Comparison of ENCODE assay signal across 8 cellular contexts in the genomic region with DNA sequence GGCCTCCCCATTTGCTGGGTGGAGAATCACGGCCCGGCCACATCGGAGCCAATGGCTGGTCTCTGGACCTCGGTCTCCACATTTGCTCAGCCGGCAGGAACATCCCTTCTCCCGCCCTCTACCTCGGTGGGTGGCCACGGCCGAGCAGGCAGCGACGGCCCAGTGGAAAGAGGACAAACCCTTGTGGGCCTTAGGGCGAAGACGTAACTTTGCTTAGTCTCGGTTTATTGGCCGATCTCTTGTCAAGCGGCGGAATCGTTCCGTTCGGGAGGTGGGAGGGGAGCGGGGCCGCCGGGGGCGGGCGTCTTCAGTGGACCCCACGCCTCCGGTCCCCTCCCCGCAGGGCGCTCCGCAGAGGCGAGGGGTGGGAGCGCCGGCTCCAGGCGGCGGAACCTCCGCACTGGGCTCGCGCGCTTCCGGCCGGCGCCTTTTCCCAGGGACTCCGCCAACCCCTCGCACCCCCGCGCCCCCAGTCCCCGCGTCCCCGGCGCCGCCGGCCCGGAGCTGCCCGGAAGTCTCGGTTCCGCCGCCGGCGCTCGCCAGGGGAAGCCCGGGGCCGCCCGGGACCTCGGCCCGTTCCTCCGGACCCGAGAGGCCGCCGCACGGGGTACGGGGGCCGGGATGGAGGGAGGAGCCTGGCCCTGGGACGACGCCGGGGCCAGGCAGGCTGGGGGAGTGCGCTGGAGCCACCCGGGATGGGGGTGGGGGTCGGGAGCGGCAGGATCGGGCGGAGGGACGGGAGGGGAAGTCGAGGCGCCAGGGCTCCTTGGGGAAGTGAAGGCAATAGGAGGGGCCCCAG. TPM values are rescaled to one million over a fixed set of nuclear protein-coding genes. Genes with fewer than 3 reads are reported as not detected.
DNase-seq lines count a peak whose midpoint lies in the region; ATAC-seq and TF ChIP-seq lines count a peak whose summit lies in the region.

A gene with protein sequence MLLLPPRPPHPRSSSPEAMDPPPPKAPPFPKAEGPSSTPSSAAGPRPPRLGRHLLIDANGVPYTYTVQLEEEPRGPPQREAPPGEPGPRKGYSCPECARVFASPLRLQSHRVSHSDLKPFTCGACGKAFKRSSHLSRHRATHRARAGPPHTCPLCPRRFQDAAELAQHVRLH (plus strand): TSS at position 426 of the 799 bp plus-strand sequence. CDS start 1,507 bp downstream, outside the sequence.

- no peak for TF ChIP-seq RAD21 in IMR-90 (IDR thresholded peaks at IDR 0.05; ENCODE audit: low read length)

- H3K4ac ChIP-seq in IMR-90 (ENCODE audit: low read depth, low read length) = peak within 1 kb of the TSS; percentile 97
- H3K4ac ChIP-seq in trophoblast cell (ENCODE audit: low read depth, low read length) = peak within 1 kb of the TSS; percentile 83

- H2BK120ac ChIP-seq in IMR-90 (ENCODE audit: low read depth, low read length) (peak within 1 kb of the TSS; percentile 28; the same call in 1 of the 2 replicates), trophoblast cell (ENCODE audit: insufficient read depth, low read length, poor library complexity) (peak within 1 kb of the TSS; percentile 74)

- H3K27me3 ChIP-seq in IMR-90 (ENCODE audit: control insufficient read depth, insufficient read depth, low read length) (no peaks in the 10 kb centered on the region), trophoblast cell (ENCODE audit: insufficient read depth, low read length) (no peaks in the 10 kb centered on the region)

- H3K79me1 ChIP-seq in IMR-90 (ENCODE audit: low read depth in 1 of 2, low read length in 2 of 2) = peaks cover 31 to 85% of the 10 kb centered on the region in 2 experiments
- H3K79me1 ChIP-seq in trophoblast cell (ENCODE audit: low read length) = peaks cover 20% of the 10 kb centered on the region

- peak; percentile 64 to 81 for DNase-seq in NCI-H2081 (lab: John Stamatoyannopoulos, UW)
- DNase-seq in NCI-H2081 treated with DMSO at 0.1 percent for 48 hours (lab: John Stamatoyannopoulos, UW) = no peak
- DNase-seq in IMR-90 = peak; percentile 78
- DNase-seq in SW480 (ENCODE audit: low spot score) = peak; percentile 71
- peak in 50 of 58 donors; percentile 27 to 86 (median 67) for DNase-seq in anterior cingulate cortex (lab: John Stamatoyannopoulos, UW)
- peak; percentile 80 for DNase-seq in left cardiac atrium
- DNase-seq in trophoblast cell = peak in 1 of 2 donors; percentile 61
- DNase-seq in 8988T = no peak

- H2BK5ac ChIP-seq in IMR-90 (ENCODE audit: low read depth, low read length, poor library complexity, severe bottlenecking) (peak within 1 kb of the TSS; percentile 69), trophoblast cell (ENCODE audit: low read depth, low read length, poor library complexity) (peak within 1 kb of the TSS; percentile 81)

- intact Hi-C loops in IMR-90 (cut with micrococcal nuclease) = no loop called here
- intact Hi-C loops in left cardiac atrium (cut with DNase I) = no loop called here

- H3K27ac ChIP-seq in IMR-90 (ENCODE audit: insufficient read depth, low read length) = peak within 1 kb of the TSS; percentile 76
- peak within 1 kb of the TSS; percentile 90 for H3K27ac ChIP-seq in trophoblast cell (ENCODE audit: low read depth, low read length)

- H4K8ac ChIP-seq in IMR-90 (ENCODE audit: low read depth in 2 of 2, low read length in 2 of 2) = peak within 1 kb of the TSS; percentile 85 to 89
- H4K8ac ChIP-seq in trophoblast cell (ENCODE audit: low read depth, low read length) = peak within 1 kb of the TSS; percentile 89

- ATAC-seq in IMR-90 (ENCODE audit: low read depth) (peak; percentile 68), left cardiac atrium (peak; percentile 71 to 74)

- H3K23ac ChIP-seq in IMR-90 (ENCODE audit: low read depth, low read length) (peak within 1 kb of the TSS; percentile 99), trophoblast cell (ENCODE audit: low read length) (no peak within 1 kb of the TSS)

- H3K14ac ChIP-seq in IMR-90 (replicated peaks; ENCODE audit: low read depth, low read length) (peak within 1 kb of the TSS; percentile 98), trophoblast cell (ENCODE audit: low read length) (peak within 1 kb of the TSS; percentile 91)

- dilution Hi-C loops in IMR-90 (cut with HindIII; ENCODE audit: low sequenced_read_pairs, unreplicated experiment) = no loop called here

- no TSS peak for BruUV-seq in IMR-90 (replicated peaks; lab: Mats Ljungman, UMichigan)

- no peak for TF ChIP-seq CTCF in IMR-90 (conservative IDR thresholded peaks at IDR 0.05; ENCODE audit: low read depth, low read length)

- H4K91ac ChIP-seq in IMR-90 (ENCODE audit: insufficient read depth, low read depth, low read length) (peak within 1 kb of the TSS; percentile 90), trophoblast cell (ENCODE audit: low read depth, low read length) (peak within 1 kb of the TSS; percentile 90)

- 1% methylated on average over 38 of the region's 84 CpGs; no CpG with 5 or more reads in 1 of the 2 experiments for WGBS in IMR-90 (ENCODE audit: extremely low coverage in 2 of 2, insufficient read length in 1 of 2), 2 experiments
- WGBS in trophoblast cell (ENCODE audit: extremely low coverage, insufficient coverage, insufficient read length) = no CpG with 5 or more reads among the region's 84 CpGs

- H2BK12ac ChIP-seq in trophoblast cell (ENCODE audit: low read length) = no peak within 1 kb of the TSS

- peak within 1 kb of the TSS; percentile 91 for H4K12ac ChIP-seq in trophoblast cell (ENCODE audit: low read depth, low read length)

- TF ChIP-seq POLR2A in IMR-90 (IDR thresholded peaks at IDR 0.05; ENCODE audit: low read depth, low read length) = no peak; the same call in 1 of the 2 replicates

- H3K9me1 ChIP-seq in IMR-90 (ENCODE audit: insufficient read depth, low read length) = peaks cover 13% of the 10 kb centered on the region

- H3K79me2 ChIP-seq in trophoblast cell (ENCODE audit: control insufficient read depth, insufficient read depth, low read length, poor library complexity) = peaks cover 23% of the 10 kb centered on the region

- H3K4me2 ChIP-seq in IMR-90 (ENCODE audit: low read depth, low read length) (peak within 1 kb of the TSS; percentile 93), trophoblast cell (ENCODE audit: low read length) (peak within 1 kb of the TSS; percentile 97)

- in situ Hi-C loops in IMR-90 (cut with MboI; ENCODE audit: low sequenced_read_pairs) = loop anchor here (25.0 kb wide), 2 partner anchors 353 to 528 kb away; a partner anchor contains a TSS

- H3K9me3 ChIP-seq in IMR-90 (ENCODE audit: control insufficient read depth, insufficient read depth, low read length) (no peaks in the 10 kb centered on the region), trophoblast cell (ENCODE audit: insufficient read depth, low read depth, low read length) (no peaks in the 10 kb centered on the region)

- H3K9ac ChIP-seq in IMR-90 (ENCODE audit: low read depth, low read length) (peak within 1 kb of the TSS; percentile 81), trophoblast cell (ENCODE audit: low read length) (peak within 1 kb of the TSS; percentile 77)

- POLR2A ChIA-PET in IMR-90 (lab: Charles Lee; ENCODE audit: unreplicated experiment) = interaction anchor here (0.6 to 0.7 kb wide), 3 partner anchors 9 to 156 kb away, joined by 6 to 21 read pairs (median 6); no protein-coding TSS in a partner anchor

- peaks cover 14% of the 10 kb centered on the region; the same call in 1 of the 2 replicates for H3K36me3 ChIP-seq in IMR-90 (ENCODE audit: control insufficient read depth, insufficient read depth, low read length)
- peaks cover 16 to 20% of the 10 kb centered on the region in 2 experiments for H3K36me3 ChIP-seq in trophoblast cell (ENCODE audit: control insufficient read depth in 1 of 2, insufficient read depth in 2 of 2, low read length in 2 of 2)

- H4K5ac ChIP-seq in IMR-90 (ENCODE audit: low read depth, low read length) = peak within 1 kb of the TSS; percentile 88

- H3K18ac ChIP-seq in IMR-90 (ENCODE audit: low read depth, low read length) = peak within 1 kb of the TSS; percentile 73
- H3K18ac ChIP-seq in trophoblast cell (ENCODE audit: low read length) = peak within 1 kb of the TSS; percentile 79

- H2AFZ ChIP-seq in IMR-90 (replicated peaks; ENCODE audit: low read length, poor library complexity) (peak within 1 kb of the TSS; percentile 90), trophoblast cell (ENCODE audit: insufficient read depth, low read length, poor library complexity) (peak within 1 kb of the TSS; percentile 73)

- H2BK15ac ChIP-seq in IMR-90 (ENCODE audit: low read depth, low read length) = no peak within 1 kb of the TSS

- peak within 1 kb of the TSS; percentile 98 for H3K56ac ChIP-seq in IMR-90 (ENCODE audit: extremely low read depth, insufficient read depth, low read length)

- H2AK5ac ChIP-seq in IMR-90 (ENCODE audit: low read depth, low read length) = peak within 1 kb of the TSS; percentile 72
- peak within 1 kb of the TSS; percentile 91 for H2AK5ac ChIP-seq in trophoblast cell (ENCODE audit: low read length)

- H3K4me1 ChIP-seq in IMR-90 (ENCODE audit: control insufficient read depth, insufficient read depth, low read length) (peaks cover 19% of the 10 kb centered on the region), trophoblast cell (ENCODE audit: control insufficient read depth in 1 of 2, insufficient read depth in 2 of 2, low read length in 2 of 2) (peaks cover 21 to 28% of the 10 kb centered on the region in 2 experiments)

- H2AK9ac ChIP-seq in IMR-90 (replicated peaks; ENCODE audit: low read depth, low read length, poor library complexity) = peak within 1 kb of the TSS; percentile 99

- no peak within 1 kb of the TSS; the same call in 1 of the 2 replicates for H2BK20ac ChIP-seq in IMR-90 (ENCODE audit: low read depth, low read length)

- peak within 1 kb of the TSS; percentile 74 for H3K4me3 ChIP-seq in IMR-90 (ENCODE audit: insufficient read depth, low read depth, low read length)
- peak within 1 kb of the TSS; percentile 73 for H3K4me3 ChIP-seq in trophoblast cell (ENCODE audit: low read depth, low read length)

- CTCF ChIA-PET in IMR-90 (lab: Yijun Ruan, JAX) = no interaction called here

- 0 out of 2 replicates have a peak, but pooled peaks cover 9% of the 10 kb centered on the region for H4K20me1 ChIP-seq in IMR-90 (ENCODE audit: insufficient read depth, low read length)

TF ChIP-seq in IMR-90, 13 proteins besides CTCF, POLR2A, EP300 and RAD21:
- TF ChIP-seq CHD1 (IDR thresholded peaks at IDR 0.05; ENCODE audit: low read depth, low read length) (no peak), RFX5 (IDR thresholded peaks at IDR 0.05; ENCODE audit: low read depth, low read length) (no peak), MAZ (IDR thresholded peaks at IDR 0.05; ENCODE audit: borderline replicate concordance, low read depth, low read length) (peak; percentile 79; the same call in 1 of the 2 replicates), FOS (IDR thresholded peaks at IDR 0.05; ENCODE audit: low read depth, low read length) (no peak)

RNA-seq across cellular contexts. Expression of the gene that starts here (rescaled TPM):
- total RNA-seq in IMR-90 (2012; rRNA removed) (1.4 and 1.7 TPM in 2 replicates), left cardiac atrium (10 to 100 TPM; 17.7 to 27.7 TPM)
- 36.9 and 44.4 TPM in 2 replicates for polyA plus RNA-seq in IMR-90 (2012; rRNA removed)
- 31.7 and 69.6 TPM in 2 replicates for polyA plus RNA-seq in IMR-90 (2012; cell fraction: cytosol; rRNA removed)
- 74.8 and 129 TPM in 2 replicates for polyA plus RNA-seq in IMR-90 (2012; cell fraction: nucleus; rRNA removed; ENCODE audit: low replicate concordance)
- polyA plus RNA-seq in trophoblast cell (2013) = 24.2 and 24.6 TPM in 2 replicates

Comparison
In these comparisons a context has a peak if more than half of its experiments do, and no peak if none do; other contexts are left out.
1. DNase-seq: peak in NCI-H2081 (2 of 2), IMR-90 (single experiment), SW480 (single experiment), anterior cingulate cortex (50 of 58) and left cardiac atrium (single experiment); none in NCI-H2081 treated with DMSO at 0.1 percent for 48 hours (single experiment) and 8988T (single experiment).